In the genomic region with DNA sequence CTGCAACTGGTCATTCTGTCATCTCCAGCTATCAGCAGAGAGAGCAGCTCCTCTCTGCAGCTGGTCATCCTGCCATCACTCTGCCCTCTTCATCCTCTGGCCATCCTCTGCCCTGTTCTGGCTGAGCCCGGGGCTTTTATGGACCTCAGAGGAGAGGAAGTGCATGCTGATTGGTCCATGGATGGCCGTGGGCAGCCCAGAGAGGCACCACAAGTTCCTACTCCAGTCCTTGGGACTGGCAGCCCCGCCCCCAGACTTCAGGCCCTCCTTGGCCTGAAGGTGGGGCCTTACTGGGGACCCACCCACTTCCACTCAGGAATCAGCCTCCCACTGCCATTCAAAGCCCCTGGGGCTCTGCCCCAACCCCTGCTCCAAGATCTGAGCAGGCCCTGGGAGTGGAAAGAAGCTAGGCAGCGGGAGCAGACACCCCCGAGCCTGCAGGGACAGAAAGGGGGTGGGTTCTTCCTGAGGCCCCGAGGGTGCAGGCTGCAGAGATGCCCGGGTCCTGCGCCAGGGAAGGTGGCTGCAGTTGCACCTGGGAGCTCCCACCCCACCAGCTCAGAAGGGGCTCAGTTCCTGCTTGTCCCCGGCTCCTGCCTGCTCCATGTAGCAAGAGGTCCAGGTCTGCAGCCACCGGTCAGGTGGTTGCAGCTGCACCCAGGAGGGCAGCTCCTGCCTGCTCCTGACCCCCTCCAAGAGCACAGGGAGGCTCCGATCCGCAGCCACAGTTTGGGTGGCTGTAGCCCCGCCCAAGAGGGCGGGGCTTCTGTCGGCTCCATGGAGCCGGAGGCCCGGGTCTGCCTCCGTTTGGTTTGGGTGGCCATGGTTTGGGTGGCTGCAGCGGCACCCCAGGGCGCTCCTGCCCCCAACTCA, we compare ENCODE assay signal across 1 cellular context.
A peak's percentile ranks its signal among the peaks of the same experiment; 100 is the strongest.
TF ChIP-seq lines count a peak whose summit lies in the region.

No MANE protein-coding gene starts in this region.

TF ChIP-seq in HepG2, 621 proteins besides CTCF, POLR2A, EP300 and RAD21 (continues in another document):
- no peak for TF ChIP-seq ZNF776 (CRISPR knock-in tag; IDR thresholded peaks at IDR 0.05)
- TF ChIP-seq, protein P1, sequence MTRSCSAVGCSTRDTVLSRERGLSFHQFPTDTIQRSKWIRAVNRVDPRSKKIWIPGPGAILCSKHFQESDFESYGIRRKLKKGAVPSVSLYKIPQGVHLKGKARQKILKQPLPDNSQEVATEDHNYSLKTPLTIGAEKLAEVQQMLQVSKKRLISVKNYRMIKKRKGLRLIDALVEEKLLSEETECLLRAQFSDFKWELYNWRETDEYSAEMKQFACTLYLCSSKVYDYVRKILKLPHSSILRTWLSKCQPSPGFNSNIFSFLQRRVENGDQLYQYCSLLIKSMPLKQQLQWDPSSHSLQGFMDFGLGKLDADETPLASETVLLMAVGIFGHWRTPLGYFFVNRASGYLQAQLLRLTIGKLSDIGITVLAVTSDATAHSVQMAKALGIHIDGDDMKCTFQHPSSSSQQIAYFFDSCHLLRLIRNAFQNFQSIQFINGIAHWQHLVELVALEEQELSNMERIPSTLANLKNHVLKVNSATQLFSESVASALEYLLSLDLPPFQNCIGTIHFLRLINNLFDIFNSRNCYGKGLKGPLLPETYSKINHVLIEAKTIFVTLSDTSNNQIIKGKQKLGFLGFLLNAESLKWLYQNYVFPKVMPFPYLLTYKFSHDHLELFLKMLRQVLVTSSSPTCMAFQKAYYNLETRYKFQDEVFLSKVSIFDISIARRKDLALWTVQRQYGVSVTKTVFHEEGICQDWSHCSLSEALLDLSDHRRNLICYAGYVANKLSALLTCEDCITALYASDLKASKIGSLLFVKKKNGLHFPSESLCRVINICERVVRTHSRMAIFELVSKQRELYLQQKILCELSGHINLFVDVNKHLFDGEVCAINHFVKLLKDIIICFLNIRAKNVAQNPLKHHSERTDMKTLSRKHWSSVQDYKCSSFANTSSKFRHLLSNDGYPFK (CRISPR knock-in tag; IDR thresholded peaks at IDR 0.05; ENCODE audit: borderline replicate concordance): peak; percentile 21; the same call in 1 of the 2 replicates
- TF ChIP-seq SPEN (CRISPR knock-in tag; IDR thresholded peaks at IDR 0.05; ENCODE audit: low read depth): no peak
- no peak for TF ChIP-seq ZNF17 (CRISPR knock-in tag; IDR thresholded peaks at IDR 0.05)
- no peak for TF ChIP-seq ZNF577 (CRISPR knock-in tag; IDR thresholded peaks at IDR 0.05; ENCODE audit: borderline replicate concordance, low read depth)
- TF ChIP-seq, protein P2, sequence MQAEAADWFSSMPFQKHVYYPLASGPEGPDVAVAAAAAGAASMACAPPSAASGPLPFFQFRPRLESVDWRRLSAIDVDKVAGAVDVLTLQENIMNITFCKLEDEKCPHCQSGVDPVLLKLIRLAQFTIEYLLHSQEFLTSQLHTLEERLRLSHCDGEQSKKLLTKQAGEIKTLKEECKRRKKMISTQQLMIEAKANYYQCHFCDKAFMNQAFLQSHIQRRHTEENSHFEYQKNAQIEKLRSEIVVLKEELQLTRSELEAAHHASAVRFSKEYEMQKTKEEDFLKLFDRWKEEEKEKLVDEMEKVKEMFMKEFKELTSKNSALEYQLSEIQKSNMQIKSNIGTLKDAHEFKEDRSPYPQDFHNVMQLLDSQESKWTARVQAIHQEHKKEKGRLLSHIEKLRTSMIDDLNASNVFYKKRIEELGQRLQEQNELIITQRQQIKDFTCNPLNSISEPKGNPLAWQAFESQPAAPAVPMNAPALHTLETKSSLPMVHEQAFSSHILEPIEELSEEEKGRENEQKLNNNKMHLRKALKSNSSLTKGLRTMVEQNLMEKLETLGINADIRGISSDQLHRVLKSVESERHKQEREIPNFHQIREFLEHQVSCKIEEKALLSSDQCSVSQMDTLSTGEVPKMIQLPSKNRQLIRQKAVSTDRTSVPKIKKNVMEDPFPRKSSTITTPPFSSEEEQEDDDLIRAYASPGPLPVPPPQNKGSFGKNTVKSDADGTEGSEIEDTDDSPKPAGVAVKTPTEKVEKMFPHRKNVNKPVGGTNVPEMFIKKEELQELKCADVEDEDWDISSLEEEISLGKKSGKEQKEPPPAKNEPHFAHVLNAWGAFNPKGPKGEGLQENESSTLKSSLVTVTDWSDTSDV (CRISPR knock-in tag; IDR thresholded peaks at IDR 0.05): no peak; the same call in 1 of the 2 replicates
- TF ChIP-seq GABPA (IDR thresholded peaks at IDR 0.05; ENCODE audit: low read depth, low read length): no peak
- TF ChIP-seq GABPA (CRISPR knock-in tag; IDR thresholded peaks at IDR 0.05; ENCODE audit: low read depth): peak; percentile 35; the same call in 1 of the 2 replicates
- TF ChIP-seq MED13 (CRISPR knock-in tag; IDR thresholded peaks at IDR 0.05): no peak
- no peak for TF ChIP-seq ZNF331 (CRISPR knock-in tag; IDR thresholded peaks at IDR 0.05)
- TF ChIP-seq ZNF460 (CRISPR knock-in tag; IDR thresholded peaks at IDR 0.05; ENCODE audit: borderline replicate concordance): no peak
- TF ChIP-seq, protein P3, sequence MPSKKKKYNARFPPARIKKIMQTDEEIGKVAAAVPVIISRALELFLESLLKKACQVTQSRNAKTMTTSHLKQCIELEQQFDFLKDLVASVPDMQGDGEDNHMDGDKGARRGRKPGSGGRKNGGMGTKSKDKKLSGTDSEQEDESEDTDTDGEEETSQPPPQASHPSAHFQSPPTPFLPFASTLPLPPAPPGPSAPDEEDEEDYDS (CRISPR knock-in tag; IDR thresholded peaks at IDR 0.05): peak; percentile 78
- no peak for TF ChIP-seq ZMYM2 (CRISPR knock-in tag; IDR thresholded peaks at IDR 0.05)
- TF ChIP-seq, protein P4, sequence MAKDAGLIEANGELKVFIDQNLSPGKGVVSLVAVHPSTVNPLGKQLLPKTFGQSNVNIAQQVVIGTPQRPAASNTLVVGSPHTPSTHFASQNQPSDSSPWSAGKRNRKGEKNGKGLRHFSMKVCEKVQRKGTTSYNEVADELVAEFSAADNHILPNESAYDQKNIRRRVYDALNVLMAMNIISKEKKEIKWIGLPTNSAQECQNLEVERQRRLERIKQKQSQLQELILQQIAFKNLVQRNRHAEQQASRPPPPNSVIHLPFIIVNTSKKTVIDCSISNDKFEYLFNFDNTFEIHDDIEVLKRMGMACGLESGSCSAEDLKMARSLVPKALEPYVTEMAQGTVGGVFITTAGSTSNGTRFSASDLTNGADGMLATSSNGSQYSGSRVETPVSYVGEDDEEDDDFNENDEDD (CRISPR knock-in tag; IDR thresholded peaks at IDR 0.05; ENCODE audit: borderline replicate concordance): no peak
- no peak for TF ChIP-seq KDM2A (CRISPR knock-in tag; IDR thresholded peaks at IDR 0.05; ENCODE audit: borderline replicate concordance, low read depth)
- TF ChIP-seq SNRNP70 (IDR thresholded peaks at IDR 0.05; ENCODE audit: low read depth, low read length): no peak
- TF ChIP-seq RFX5 (IDR thresholded peaks at IDR 0.05; ENCODE audit: low read depth, low read length): no peak
- TF ChIP-seq, protein P5, sequence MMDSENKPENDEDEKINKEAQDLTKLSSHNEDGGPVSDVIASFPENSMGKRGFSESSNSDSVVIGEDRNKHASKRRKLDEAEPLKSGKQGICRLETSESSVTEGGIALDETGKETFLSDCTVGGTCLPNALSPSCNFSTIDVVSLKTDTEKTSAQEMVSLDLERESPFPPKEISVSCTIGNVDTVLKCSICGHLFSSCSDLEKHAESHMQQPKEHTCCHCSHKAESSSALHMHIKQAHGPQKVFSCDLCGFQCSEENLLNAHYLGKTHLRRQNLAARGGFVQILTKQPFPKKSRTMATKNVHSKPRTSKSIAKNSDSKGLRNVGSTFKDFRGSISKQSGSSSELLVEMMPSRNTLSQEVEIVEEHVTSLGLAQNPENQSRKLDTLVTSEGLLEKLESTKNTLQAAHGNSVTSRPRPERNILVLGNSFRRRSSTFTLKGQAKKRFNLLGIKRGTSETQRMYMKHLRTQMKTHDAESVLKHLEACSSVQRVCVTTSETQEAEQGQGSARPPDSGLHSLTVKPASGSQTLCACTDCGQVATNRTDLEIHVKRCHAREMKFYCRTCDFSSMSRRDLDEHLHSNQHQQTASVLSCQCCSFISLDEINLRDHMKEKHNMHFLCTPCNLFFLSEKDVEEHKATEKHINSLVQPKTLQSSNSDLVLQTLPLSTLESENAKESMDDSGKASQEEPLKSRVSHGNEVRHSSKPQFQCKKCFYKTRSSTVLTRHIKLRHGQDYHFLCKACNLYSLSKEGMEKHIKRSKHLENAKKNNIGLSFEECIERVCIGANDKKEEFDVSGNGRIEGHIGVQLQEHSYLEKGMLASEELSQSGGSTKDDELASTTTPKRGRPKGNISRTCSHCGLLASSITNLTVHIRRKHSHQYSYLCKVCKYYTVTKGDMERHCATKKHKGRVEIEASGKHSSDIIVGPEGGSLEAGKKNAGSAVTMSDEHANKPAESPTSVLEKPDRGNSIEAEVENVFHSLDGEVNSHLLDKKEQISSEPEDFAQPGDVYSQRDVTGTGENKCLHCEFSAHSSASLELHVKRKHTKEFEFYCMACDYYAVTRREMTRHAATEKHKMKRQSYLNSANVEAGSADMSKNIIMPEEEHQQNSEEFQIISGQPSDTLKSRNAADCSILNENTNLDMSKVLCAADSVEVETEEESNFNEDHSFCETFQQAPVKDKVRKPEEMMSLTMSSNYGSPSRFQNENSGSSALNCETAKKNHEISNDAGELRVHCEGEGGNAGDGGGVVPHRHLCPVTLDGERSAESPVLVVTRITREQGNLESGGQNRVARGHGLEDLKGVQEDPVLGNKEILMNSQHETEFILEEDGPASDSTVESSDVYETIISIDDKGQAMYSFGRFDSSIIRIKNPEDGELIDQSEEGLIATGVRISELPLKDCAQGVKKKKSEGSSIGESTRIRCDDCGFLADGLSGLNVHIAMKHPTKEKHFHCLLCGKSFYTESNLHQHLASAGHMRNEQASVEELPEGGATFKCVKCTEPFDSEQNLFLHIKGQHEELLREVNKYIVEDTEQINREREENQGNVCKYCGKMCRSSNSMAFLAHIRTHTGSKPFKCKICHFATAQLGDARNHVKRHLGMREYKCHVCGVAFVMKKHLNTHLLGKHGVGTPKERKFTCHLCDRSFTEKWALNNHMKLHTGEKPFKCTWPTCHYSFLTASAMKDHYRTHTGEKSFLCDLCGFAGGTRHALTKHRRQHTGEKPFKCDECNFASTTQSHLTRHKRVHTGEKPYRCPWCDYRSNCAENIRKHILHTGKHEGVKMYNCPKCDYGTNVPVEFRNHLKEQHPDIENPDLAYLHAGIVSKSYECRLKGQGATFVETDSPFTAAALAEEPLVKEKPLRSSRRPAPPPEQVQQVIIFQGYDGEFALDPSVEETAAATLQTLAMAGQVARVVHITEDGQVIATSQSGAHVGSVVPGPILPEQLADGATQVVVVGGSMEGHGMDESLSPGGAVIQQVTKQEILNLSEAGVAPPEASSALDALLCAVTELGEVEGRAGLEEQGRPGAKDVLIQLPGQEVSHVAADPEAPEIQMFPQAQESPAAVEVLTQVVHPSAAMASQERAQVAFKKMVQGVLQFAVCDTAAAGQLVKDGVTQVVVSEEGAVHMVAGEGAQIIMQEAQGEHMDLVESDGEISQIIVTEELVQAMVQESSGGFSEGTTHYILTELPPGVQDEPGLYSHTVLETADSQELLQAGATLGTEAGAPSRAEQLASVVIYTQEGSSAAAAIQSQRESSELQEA (CRISPR knock-in tag; IDR thresholded peaks at IDR 0.05; ENCODE audit: not compliant biosample characterization): no peak
- TF ChIP-seq ZNF124 (CRISPR knock-in tag; IDR thresholded peaks at IDR 0.05): no peak
- no peak for TF ChIP-seq ZNF616 (CRISPR knock-in tag; IDR thresholded peaks at IDR 0.05; ENCODE audit: low read depth)
- TF ChIP-seq, protein P6, sequence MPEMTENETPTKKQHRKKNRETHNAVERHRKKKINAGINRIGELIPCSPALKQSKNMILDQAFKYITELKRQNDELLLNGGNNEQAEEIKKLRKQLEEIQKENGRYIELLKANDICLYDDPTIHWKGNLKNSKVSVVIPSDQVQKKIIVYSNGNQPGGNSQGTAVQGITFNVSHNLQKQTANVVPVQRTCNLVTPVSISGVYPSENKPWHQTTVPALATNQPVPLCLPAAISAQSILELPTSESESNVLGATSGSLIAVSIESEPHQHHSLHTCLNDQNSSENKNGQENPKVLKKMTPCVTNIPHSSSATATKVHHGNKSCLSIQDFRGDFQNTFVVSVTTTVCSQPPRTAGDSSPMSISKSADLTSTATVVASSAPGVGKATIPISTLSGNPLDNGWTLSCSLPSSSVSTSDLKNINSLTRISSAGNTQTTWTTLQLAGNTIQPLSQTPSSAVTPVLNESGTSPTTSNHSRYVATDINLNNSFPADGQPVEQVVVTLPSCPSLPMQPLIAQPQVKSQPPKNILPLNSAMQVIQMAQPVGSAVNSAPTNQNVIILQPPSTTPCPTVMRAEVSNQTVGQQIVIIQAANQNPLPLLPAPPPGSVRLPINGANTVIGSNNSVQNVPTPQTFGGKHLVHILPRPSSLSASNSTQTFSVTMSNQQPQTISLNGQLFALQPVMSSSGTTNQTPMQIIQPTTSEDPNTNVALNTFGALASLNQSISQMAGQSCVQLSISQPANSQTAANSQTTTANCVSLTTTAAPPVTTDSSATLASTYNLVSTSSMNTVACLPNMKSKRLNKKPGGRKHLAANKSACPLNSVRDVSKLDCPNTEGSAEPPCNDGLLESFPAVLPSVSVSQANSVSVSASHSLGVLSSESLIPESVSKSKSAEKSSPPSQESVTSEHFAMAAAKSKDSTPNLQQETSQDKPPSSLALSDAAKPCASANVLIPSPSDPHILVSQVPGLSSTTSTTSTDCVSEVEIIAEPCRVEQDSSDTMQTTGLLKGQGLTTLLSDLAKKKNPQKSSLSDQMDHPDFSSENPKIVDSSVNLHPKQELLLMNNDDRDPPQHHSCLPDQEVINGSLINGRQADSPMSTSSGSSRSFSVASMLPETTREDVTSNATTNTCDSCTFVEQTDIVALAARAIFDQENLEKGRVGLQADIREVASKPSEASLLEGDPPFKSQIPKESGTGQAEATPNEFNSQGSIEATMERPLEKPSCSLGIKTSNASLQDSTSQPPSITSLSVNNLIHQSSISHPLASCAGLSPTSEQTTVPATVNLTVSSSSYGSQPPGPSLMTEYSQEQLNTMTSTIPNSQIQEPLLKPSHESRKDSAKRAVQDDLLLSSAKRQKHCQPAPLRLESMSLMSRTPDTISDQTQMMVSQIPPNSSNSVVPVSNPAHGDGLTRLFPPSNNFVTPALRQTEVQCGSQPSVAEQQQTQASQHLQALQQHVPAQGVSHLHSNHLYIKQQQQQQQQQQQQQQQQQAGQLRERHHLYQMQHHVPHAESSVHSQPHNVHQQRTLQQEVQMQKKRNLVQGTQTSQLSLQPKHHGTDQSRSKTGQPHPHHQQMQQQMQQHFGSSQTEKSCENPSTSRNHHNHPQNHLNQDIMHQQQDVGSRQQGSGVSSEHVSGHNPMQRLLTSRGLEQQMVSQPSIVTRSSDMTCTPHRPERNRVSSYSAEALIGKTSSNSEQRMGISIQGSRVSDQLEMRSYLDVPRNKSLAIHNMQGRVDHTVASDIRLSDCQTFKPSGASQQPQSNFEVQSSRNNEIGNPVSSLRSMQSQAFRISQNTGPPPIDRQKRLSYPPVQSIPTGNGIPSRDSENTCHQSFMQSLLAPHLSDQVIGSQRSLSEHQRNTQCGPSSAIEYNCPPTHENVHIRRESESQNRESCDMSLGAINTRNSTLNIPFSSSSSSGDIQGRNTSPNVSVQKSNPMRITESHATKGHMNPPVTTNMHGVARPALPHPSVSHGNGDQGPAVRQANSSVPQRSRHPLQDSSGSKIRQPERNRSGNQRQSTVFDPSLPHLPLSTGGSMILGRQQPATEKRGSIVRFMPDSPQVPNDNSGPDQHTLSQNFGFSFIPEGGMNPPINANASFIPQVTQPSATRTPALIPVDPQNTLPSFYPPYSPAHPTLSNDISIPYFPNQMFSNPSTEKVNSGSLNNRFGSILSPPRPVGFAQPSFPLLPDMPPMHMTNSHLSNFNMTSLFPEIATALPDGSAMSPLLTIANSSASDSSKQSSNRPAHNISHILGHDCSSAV (CRISPR knock-in tag; IDR thresholded peaks at IDR 0.05; ENCODE audit: borderline replicate concordance): no peak
- TF ChIP-seq HNRNPLL (IDR thresholded peaks at IDR 0.05; ENCODE audit: low read depth, low read length, poor library complexity, severe bottlenecking): peak; percentile 25
- peak; percentile 31; the same call in 1 of the 2 replicates for TF ChIP-seq NFYC (CRISPR knock-in tag; IDR thresholded peaks at IDR 0.05)
